ENCODE assay signal across 1 cellular context in the genomic region with DNA sequence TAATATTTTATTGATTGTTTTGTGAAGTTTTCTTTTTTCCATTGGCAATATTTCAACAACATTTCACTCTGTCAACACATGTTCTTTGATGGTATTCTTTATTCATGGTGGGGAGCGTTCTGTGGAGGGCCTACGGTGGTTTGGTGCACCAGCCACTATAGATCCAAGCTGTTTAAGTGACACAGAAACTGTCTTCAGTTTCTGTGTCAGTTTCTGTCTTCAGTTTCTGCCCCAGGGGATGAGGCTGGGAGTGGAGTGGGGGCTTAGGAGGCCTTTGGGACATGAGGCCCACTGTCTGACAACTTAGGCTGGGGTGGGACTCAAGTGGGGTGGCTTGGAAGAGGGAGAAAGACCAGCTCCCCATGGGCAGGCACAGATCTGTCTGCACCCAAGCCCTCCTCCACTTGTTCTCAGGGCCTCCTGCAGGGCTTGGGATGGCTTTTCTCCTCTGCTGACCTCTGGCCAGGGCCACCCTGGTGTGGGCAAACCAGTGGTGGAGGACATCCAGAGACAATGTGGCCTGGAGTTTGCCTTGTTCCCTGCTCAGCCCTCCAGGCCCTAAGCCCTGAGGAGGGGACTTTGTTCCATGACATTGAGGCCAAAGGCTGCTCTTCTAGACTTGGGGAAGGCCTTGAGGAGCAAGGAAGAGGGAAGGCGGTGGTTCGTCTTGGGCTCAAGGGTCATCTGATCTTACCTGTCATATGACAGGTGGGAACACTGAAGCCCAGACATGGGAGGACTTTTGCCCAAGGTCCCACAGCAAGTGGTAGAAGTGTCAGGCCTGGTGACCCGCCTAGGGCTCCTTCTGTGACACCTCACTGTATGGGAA.
TF ChIP-seq lines count a peak whose summit lies in the region.

No MANE protein-coding gene starts in this region.

TF ChIP-seq in HepG2, 621 proteins besides CTCF, POLR2A, EP300 and RAD21 (continued from another document):
- TF ChIP-seq, protein P1, sequence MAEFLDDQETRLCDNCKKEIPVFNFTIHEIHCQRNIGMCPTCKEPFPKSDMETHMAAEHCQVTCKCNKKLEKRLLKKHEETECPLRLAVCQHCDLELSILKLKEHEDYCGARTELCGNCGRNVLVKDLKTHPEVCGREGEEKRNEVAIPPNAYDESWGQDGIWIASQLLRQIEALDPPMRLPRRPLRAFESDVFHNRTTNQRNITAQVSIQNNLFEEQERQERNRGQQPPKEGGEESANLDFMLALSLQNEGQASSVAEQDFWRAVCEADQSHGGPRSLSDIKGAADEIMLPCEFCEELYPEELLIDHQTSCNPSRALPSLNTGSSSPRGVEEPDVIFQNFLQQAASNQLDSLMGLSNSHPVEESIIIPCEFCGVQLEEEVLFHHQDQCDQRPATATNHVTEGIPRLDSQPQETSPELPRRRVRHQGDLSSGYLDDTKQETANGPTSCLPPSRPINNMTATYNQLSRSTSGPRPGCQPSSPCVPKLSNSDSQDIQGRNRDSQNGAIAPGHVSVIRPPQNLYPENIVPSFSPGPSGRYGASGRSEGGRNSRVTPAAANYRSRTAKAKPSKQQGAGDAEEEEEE (CRISPR knock-in tag; IDR thresholded peaks at IDR 0.05; ENCODE audit: borderline replicate concordance): no peak
- no peak for TF ChIP-seq JARID2 (CRISPR knock-in tag; IDR thresholded peaks at IDR 0.05; ENCODE audit: insufficient replicate concordance)
- TF ChIP-seq POLR2AphosphoS5 (IDR thresholded peaks at IDR 0.05; ENCODE audit: low read depth, low read length): no peak
- TF ChIP-seq TARDBP (CRISPR knock-in tag; IDR thresholded peaks at IDR 0.05): no peak
- no peak for TF ChIP-seq TCF7 (IDR thresholded peaks at IDR 0.05; ENCODE audit: low read depth)
- no peak for TF ChIP-seq ZNF414 (CRISPR knock-in tag; IDR thresholded peaks at IDR 0.05)
- TF ChIP-seq, protein P2, sequence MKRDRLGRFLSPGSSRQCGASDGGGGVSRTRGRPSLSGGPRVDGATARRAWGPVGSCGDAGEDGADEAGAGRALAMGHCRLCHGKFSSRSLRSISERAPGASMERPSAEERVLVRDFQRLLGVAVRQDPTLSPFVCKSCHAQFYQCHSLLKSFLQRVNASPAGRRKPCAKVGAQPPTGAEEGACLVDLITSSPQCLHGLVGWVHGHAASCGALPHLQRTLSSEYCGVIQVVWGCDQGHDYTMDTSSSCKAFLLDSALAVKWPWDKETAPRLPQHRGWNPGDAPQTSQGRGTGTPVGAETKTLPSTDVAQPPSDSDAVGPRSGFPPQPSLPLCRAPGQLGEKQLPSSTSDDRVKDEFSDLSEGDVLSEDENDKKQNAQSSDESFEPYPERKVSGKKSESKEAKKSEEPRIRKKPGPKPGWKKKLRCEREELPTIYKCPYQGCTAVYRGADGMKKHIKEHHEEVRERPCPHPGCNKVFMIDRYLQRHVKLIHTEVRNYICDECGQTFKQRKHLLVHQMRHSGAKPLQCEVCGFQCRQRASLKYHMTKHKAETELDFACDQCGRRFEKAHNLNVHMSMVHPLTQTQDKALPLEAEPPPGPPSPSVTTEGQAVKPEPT (CRISPR knock-in tag; IDR thresholded peaks at IDR 0.05; ENCODE audit: low read depth): no peak
- TF ChIP-seq ZNF652 (CRISPR knock-in tag; IDR thresholded peaks at IDR 0.05; ENCODE audit: borderline replicate concordance, low read depth): no peak
- TF ChIP-seq CBX2 (IDR thresholded peaks at IDR 0.05; ENCODE audit: low read depth, low read length): no peak
- TF ChIP-seq CBX2 (CRISPR knock-in tag; IDR thresholded peaks at IDR 0.05; ENCODE audit: low read depth): no peak
- TF ChIP-seq, protein P3, sequence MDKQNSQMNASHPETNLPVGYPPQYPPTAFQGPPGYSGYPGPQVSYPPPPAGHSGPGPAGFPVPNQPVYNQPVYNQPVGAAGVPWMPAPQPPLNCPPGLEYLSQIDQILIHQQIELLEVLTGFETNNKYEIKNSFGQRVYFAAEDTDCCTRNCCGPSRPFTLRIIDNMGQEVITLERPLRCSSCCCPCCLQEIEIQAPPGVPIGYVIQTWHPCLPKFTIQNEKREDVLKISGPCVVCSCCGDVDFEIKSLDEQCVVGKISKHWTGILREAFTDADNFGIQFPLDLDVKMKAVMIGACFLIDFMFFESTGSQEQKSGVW (CRISPR knock-in tag; IDR thresholded peaks at IDR 0.05; ENCODE audit: borderline replicate concordance): no peak
- TF ChIP-seq BRD4 (CRISPR knock-in tag; IDR thresholded peaks at IDR 0.05): no peak
- no peak for TF ChIP-seq TGIF2 (CRISPR knock-in tag; IDR thresholded peaks at IDR 0.05)
